In genomic region chr6:17705428-17705777, GRCh38 we compare ENCODE assay signal across 8 cellular contexts. TPM values are rescaled to one million over a fixed set of nuclear protein-coding genes. Genes with fewer than 3 reads are reported as not detected.
DNase-seq lines count a peak whose midpoint lies in the region; ATAC-seq and TF ChIP-seq lines count a peak whose summit lies in the region.

No MANE protein-coding gene starts in this region.

- H3K27me3 ChIP-seq in NT2/D1 (ENCODE audit: insufficient read depth, insufficient read length) (no peaks in the 10 kb centered on the region), layer of hippocampus (ENCODE audit: control insufficient read depth, insufficient read depth, low read length) (no peaks in the 10 kb centered on the region)

- H3K4me3 ChIP-seq in NT2/D1 (ENCODE audit: insufficient read length, low read depth), result peak overlapping the region; percentile 86
- peak overlapping the region; percentile 71 to 88 for H3K4me3 ChIP-seq in cardiac fibroblast (replicated peaks in 1 of 2; ENCODE audit: low read depth in 2 of 2, low read length in 2 of 2)

- ATAC-seq in GM21723 (IDR thresholded peaks at IDR 0.05; ENCODE audit: unreplicated experiment) (peak; percentile 3), GM21367 (IDR thresholded peaks at IDR 0.05; ENCODE audit: unreplicated experiment) (no peak)

- peak overlapping the region; percentile 96 for H3K9ac ChIP-seq in NT2/D1 (ENCODE audit: insufficient read length, low read depth)

- TF ChIP-seq CTCF in cardiac fibroblast (IDR thresholded peaks at IDR 0.05; ENCODE audit: low read depth, low read length), result no peak

- H3K36me3 ChIP-seq in NT2/D1 (ENCODE audit: insufficient read depth, insufficient read length, low read length), result no peaks in the 10 kb centered on the region

- no peaks in the 10 kb centered on the region for H3K9me3 ChIP-seq in NT2/D1 (ENCODE audit: insufficient read depth, low read length)

- H3K27ac ChIP-seq in layer of hippocampus (ENCODE audit: low read depth, low read length) (peak overlapping the region; percentile 91), temporal lobe (ENCODE audit: low read depth, low read length) (peak overlapping the region; percentile 76)

- DNase-seq in DMS 273 treated with DMSO at 0.1 percent for 48 hours (lab: John Stamatoyannopoulos, UW), result peak; percentile 37
- DNase-seq in NT2/D1 (ENCODE audit: low read depth, low spot score), result no peak
- DNase-seq in cardiac fibroblast (ENCODE audit: low read depth in 2 of 2), result peak; percentile 82 to 83
- no peak for DNase-seq in NAMALWA (ENCODE audit: low spot score)

- no peaks in the 10 kb centered on the region for H3K4me1 ChIP-seq in NT2/D1 (ENCODE audit: insufficient read depth, insufficient read length)

RNA-seq across cellular contexts. Expression of gene NUP153, which starts 1.3 kb away (rescaled TPM):
- total RNA-seq in temporal lobe, result 40.6 TPM

Comparison
In these comparisons a context has a peak if more than half of its experiments do, and no peak if none do; other contexts are left out.
1. DNase-seq: peak in DMS 273 treated with DMSO at 0.1 percent for 48 hours (single experiment) and cardiac fibroblast (2 of 2); none in NT2/D1 (single experiment) and NAMALWA (single experiment).